9 cellular contexts compared by ENCODE assay signal in genomic region chr1:117001254-117001927, GRCh38. TPM values are rescaled to one million over a fixed set of nuclear protein-coding genes. Genes with fewer than 3 reads are reported as not detected.
A peak's percentile ranks its signal among the peaks of the same experiment; 100 is the strongest.
DNase-seq lines count a peak whose midpoint lies in the region; ATAC-seq and TF ChIP-seq lines count a peak whose summit lies in the region.
"Had no signal": no experiment of that assay in that cellular context is flagged by ENCODE, and none has a peak within 500 bp of the region (broad histone marks: within the 10 kb centered on the region; RNA-seq: fewer than 3 reads in every experiment).

Gene CD101 (plus strand): TSS chr1:117001760. CDS start chr1:117001818, 58 bp downstream.

- H3K27ac ChIP-seq in tibial artery: no peak within 1 kb of the TSS
- H3K27ac ChIP-seq: parathyroid adenoma had no signal

- intact Hi-C loops in tibial artery (cut with DNase I; ENCODE audit: low total_unique reads): no loop called here

- DNase-seq in Ammon's horn (ENCODE audit: low spot score): peak; percentile 29
- peak; percentile 36 for DNase-seq in GM19240 (ENCODE audit: insufficient read length, low spot score)
- DNase-seq in activated T-cell treated with anti-CD3 and anti-CD28 coated beads, Interleukin-2, amount 50 U/mL, for 72 hours: peak; percentile 60 to 61
- DNase-seq in NCI-H1105 treated with DMSO at 0.1 percent for 48 hours (lab: John Stamatoyannopoulos, UW): no peak
- no peak for DNase-seq in tibial artery
- no peak for DNase-seq in ACHN
- DNase-seq in iPS-NIHi7 (ENCODE audit: extremely low spot score): no peak

- peak within 1 kb of the TSS; percentile 46 to 76 for H3K4me3 Mint-ChIP-seq in activated T-cell treated with anti-CD3 and anti-CD28 coated beads, Interleukin-2, amount 50 U/mL, for 72 hours

- no peaks in the 10 kb centered on the region for H3K27me3 ChIP-seq in tibial artery

- no peaks in the 10 kb centered on the region for H3K36me3 ChIP-seq in tibial artery

- H3K9me3 ChIP-seq in tibial artery: no peaks in the 10 kb centered on the region

- no peak for TF ChIP-seq CTCF in tibial artery (IDR thresholded peaks at IDR 0.05)

- peaks cover 53% of the 10 kb centered on the region for H3K4me1 Mint-ChIP-seq in activated T-cell treated with anti-CD3 and anti-CD28 coated beads, Interleukin-2, amount 50 U/mL, for 72 hours (ENCODE audit: low read depth)

- no peak within 1 kb of the TSS for H3K4me3 ChIP-seq in tibial artery

- H3K9me3 Mint-ChIP-seq in activated T-cell treated with anti-CD3 and anti-CD28 coated beads, Interleukin-2, amount 50 U/mL, for 72 hours: peaks cover 3 to 4% of the 10 kb centered on the region in 2 donors

- H3K27me3 Mint-ChIP-seq in activated T-cell treated with anti-CD3 and anti-CD28 coated beads, Interleukin-2, amount 50 U/mL, for 72 hours (ENCODE audit: low read depth): no peaks in the 10 kb centered on the region

- ATAC-seq in HG03108 (IDR thresholded peaks at IDR 0.05; ENCODE audit: unreplicated experiment): peak; percentile 95
- peak; percentile 96 for ATAC-seq in activated T-cell treated with anti-CD3 and anti-CD28 coated beads, Interleukin-2, amount 50 U/mL, for 72 hours (replicated peaks in 1 of 2)

- H3K27ac Mint-ChIP-seq in activated T-cell treated with anti-CD3 and anti-CD28 coated beads, Interleukin-2, amount 50 U/mL, for 72 hours: peak within 1 kb of the TSS; percentile 74

- in situ Hi-C loops in ACHN (cut with HindIII; ENCODE audit: low pct_ligation_motif_present, low pct_unique_long_range_greater_than_20kb, low sequenced_read_pairs): no loop called here

- peaks cover 4 to 5% of the 10 kb centered on the region in 2 donors for H3K36me3 Mint-ChIP-seq in activated T-cell treated with anti-CD3 and anti-CD28 coated beads, Interleukin-2, amount 50 U/mL, for 72 hours (ENCODE audit: insufficient read depth in 2 of 2)

- H3K4me1 ChIP-seq in tibial artery: no peaks in the 10 kb centered on the region
- H3K4me1 ChIP-seq: parathyroid adenoma had no signal

RNA-seq across cellular contexts. Expression of gene CD101, which starts in this region (rescaled TPM):
- 1 to 10 TPM; 2.0 to 3.0 TPM for total RNA-seq in activated T-cell treated with anti-CD3 and anti-CD28 coated beads, Interleukin-2, amount 50 U/mL, for 72 hours

Comparison
In these comparisons a context has a peak if more than half of its experiments do, and no peak if none do; other contexts are left out.
1. DNase-seq: peak in Ammon's horn (single experiment), GM19240 (single experiment) and activated T-cell treated with anti-CD3 and anti-CD28 coated beads, Interleukin-2, amount 50 U/mL, for 72 hours (2 of 2); none in NCI-H1105 treated with DMSO at 0.1 percent for 48 hours (single experiment), tibial artery (0 of 2), ACHN (single experiment) and iPS-NIHi7 (single experiment).